In genomic region chr1:183243190-183244065, GRCh38 we compare ENCODE assay signal across 11 cellular contexts. TPM values are rescaled to one million over a fixed set of nuclear protein-coding genes. Genes with fewer than 3 reads are reported as not detected.
A peak's percentile ranks its signal among the peaks of the same experiment; 100 is the strongest.
DNase-seq lines count a peak whose midpoint lies in the region; ATAC-seq and TF ChIP-seq lines count a peak whose summit lies in the region.
"Had no signal": no experiment of that assay in that cellular context is flagged by ENCODE, and none has a peak within 500 bp of the region (broad histone marks: within the 10 kb centered on the region; RNA-seq: fewer than 3 reads in every experiment).

No MANE protein-coding gene starts in this region.

- H3K9me3 Mint-ChIP-seq in naive thymus-derived CD4-positive, alpha-beta T cell, result no peaks in the 10 kb centered on the region
- no peaks in the 10 kb centered on the region for H3K9me3 Mint-ChIP-seq in stimulated activated naive B cell treated with anti-CD40 and anti-IgM and Interleukin-4, amounts not matched to agents 10 μg/mL and 1 μg/mL and 100 μg/mL, for 72 hours
- H3K9me3 Mint-ChIP-seq: activated CD4-positive, alpha-beta T cell treated with anti-CD3 and anti-CD28 coated beads, Interleukin-2, amount 10 ng/mL, durations not matched to agents 24 days and 14 days had no signal

- POLR2A ChIA-PET in naive thymus-derived CD4-positive, alpha-beta T cell (lab: Charles Lee), result no interaction called here

- H3K27me3 ChIP-seq in esophagus squamous epithelium, result no peaks in the 10 kb centered on the region
- H3K27me3 ChIP-seq in naive thymus-derived CD4-positive, alpha-beta T cell (ENCODE audit: control insufficient read depth in 2 of 2, insufficient read depth in 2 of 2, low read length in 2 of 2), result no peaks in the 10 kb centered on the region
- no peaks in the 10 kb centered on the region for H3K27me3 ChIP-seq in upper lobe of right lung

- H3K4me3 ChIP-seq in esophagus squamous epithelium (no peak overlapping the region), upper lobe of right lung (no peak overlapping the region)
- no peak overlapping the region for H3K4me3 ChIP-seq in naive thymus-derived CD4-positive, alpha-beta T cell (ENCODE audit: low read length)

- H3K9me3 ChIP-seq in esophagus squamous epithelium, result no peaks in the 10 kb centered on the region
- no peaks in the 10 kb centered on the region for H3K9me3 ChIP-seq in naive thymus-derived CD4-positive, alpha-beta T cell (ENCODE audit: control insufficient read depth in 2 of 3, low read length in 3 of 3)
- H3K9me3 ChIP-seq in upper lobe of right lung, result no peaks in the 10 kb centered on the region

- H3K27ac ChIP-seq in esophagus squamous epithelium (peak overlapping the region in 3 of 4 donors; percentile 64 to 85 (median 79)), upper lobe of right lung (peak overlapping the region; percentile 76)
- no peak overlapping the region for H3K27ac ChIP-seq in naive thymus-derived CD4-positive, alpha-beta T cell (ENCODE audit: low read depth, low read length)

- H3K36me3 Mint-ChIP-seq in naive thymus-derived CD4-positive, alpha-beta T cell, result no peaks in the 10 kb centered on the region
- no peaks in the 10 kb centered on the region for H3K36me3 Mint-ChIP-seq in stimulated activated naive B cell treated with anti-CD40 and anti-IgM and Interleukin-4, amounts not matched to agents 10 μg/mL and 1 μg/mL and 100 μg/mL, for 72 hours

- TF ChIP-seq CTCF in esophagus squamous epithelium (IDR thresholded peaks at IDR 0.05) (no peak), upper lobe of right lung (IDR thresholded peaks at IDR 0.05) (no peak)

- peak; percentile 66 for DNase-seq in NOMO-1 treated with DMSO at 0.1 percent for 48 hours (lab: John Stamatoyannopoulos, UW; ENCODE audit: unreplicated experiment)
- no peak for DNase-seq in esophagus squamous epithelium (lab: John Stamatoyannopoulos, UW)
- DNase-seq in naive thymus-derived CD4-positive, alpha-beta T cell, result no peak
- DNase-seq in upper lobe of right lung, result no peak
- no peak for DNase-seq in NCI-H2196 treated with DMSO at 0.1 percent for 48 hours (lab: John Stamatoyannopoulos, UW; ENCODE audit: unreplicated experiment)
- DNase-seq in stimulated activated naive B cell treated with anti-CD40 and anti-IgM and Interleukin-4, amounts not matched to agents 10 μg/mL and 1 μg/mL and 100 μg/mL, for 72 hours, result no peak
- no peak for DNase-seq in hippocampal formation (lab: John Stamatoyannopoulos, UW)
- DNase-seq: activated CD4-positive, alpha-beta T cell treated with anti-CD3 and anti-CD28 coated beads, Interleukin-2, amount 10 ng/mL, durations not matched to agents 24 days and 14 days; activated effector memory CD4-positive, alpha-beta T cell treated with Interleukin-2 at 50 U/mL for 16 hours; glutamatergic neuron; NCI-H524 had no signal

- no peak overlapping the region for H3K4me3 Mint-ChIP-seq in naive thymus-derived CD4-positive, alpha-beta T cell
- no peak overlapping the region for H3K4me3 Mint-ChIP-seq in stimulated activated naive B cell treated with anti-CD40 and anti-IgM and Interleukin-4, amounts not matched to agents 10 μg/mL and 1 μg/mL and 100 μg/mL, for 72 hours
- H3K4me3 Mint-ChIP-seq: activated CD4-positive, alpha-beta T cell treated with anti-CD3 and anti-CD28 coated beads, Interleukin-2, amount 10 ng/mL, durations not matched to agents 24 days and 14 days had no signal

- WGBS in esophagus squamous epithelium, 2 donors, result 59 to 77% methylated on average over 2 to 5 of the region's 5 CpGs

- H3K4me1 ChIP-seq in esophagus squamous epithelium (peaks cover 0 to 15% (median 6%) of the 10 kb centered on the region in 3 donors), upper lobe of right lung (peaks cover 31% of the 10 kb centered on the region)
- no peaks in the 10 kb centered on the region for H3K4me1 ChIP-seq in naive thymus-derived CD4-positive, alpha-beta T cell (ENCODE audit: control insufficient read depth in 2 of 2, insufficient read depth in 2 of 2, low read length in 2 of 2)

- no peak for TF ChIP-seq POLR2A in esophagus squamous epithelium (IDR thresholded peaks at IDR 0.05)

- no peak overlapping the region for H3K27ac Mint-ChIP-seq in naive thymus-derived CD4-positive, alpha-beta T cell
- H3K27ac Mint-ChIP-seq in stimulated activated naive B cell treated with anti-CD40 and anti-IgM and Interleukin-4, amounts not matched to agents 10 μg/mL and 1 μg/mL and 100 μg/mL, for 72 hours, result no peak overlapping the region
- H3K27ac Mint-ChIP-seq: activated CD4-positive, alpha-beta T cell treated with anti-CD3 and anti-CD28 coated beads, Interleukin-2, amount 10 ng/mL, durations not matched to agents 24 days and 14 days had no signal

- peaks cover 4 to 18% (median 8%) of the 10 kb centered on the region in 5 donors for H3K27me3 Mint-ChIP-seq in naive thymus-derived CD4-positive, alpha-beta T cell
- H3K27me3 Mint-ChIP-seq in stimulated activated naive B cell treated with anti-CD40 and anti-IgM and Interleukin-4, amounts not matched to agents 10 μg/mL and 1 μg/mL and 100 μg/mL, for 72 hours, result peaks cover 16 to 37% of the 10 kb centered on the region in 2 donors

- H3K36me3 ChIP-seq in esophagus squamous epithelium (peaks cover 0 to 25% (median 0%) of the 10 kb centered on the region in 3 donors), upper lobe of right lung (no peaks in the 10 kb centered on the region)
- no peaks in the 10 kb centered on the region for H3K36me3 ChIP-seq in naive thymus-derived CD4-positive, alpha-beta T cell (ENCODE audit: control insufficient read depth in 2 of 3, insufficient read depth in 3 of 3, low read length in 3 of 3)

- CTCF ChIA-PET in naive thymus-derived CD4-positive, alpha-beta T cell (lab: Charles Lee), result no interaction called here

- intact Hi-C loops in esophagus squamous epithelium (cut with DNase I), result no loop called here
- intact Hi-C loops in naive thymus-derived CD4-positive, alpha-beta T cell (cut with micrococcal nuclease), result no loop called here
- intact Hi-C loops in upper lobe of right lung (cut with DNase I), result no loop called here

- no peaks in the 10 kb centered on the region for H3K4me1 Mint-ChIP-seq in naive thymus-derived CD4-positive, alpha-beta T cell
- H3K4me1 Mint-ChIP-seq in stimulated activated naive B cell treated with anti-CD40 and anti-IgM and Interleukin-4, amounts not matched to agents 10 μg/mL and 1 μg/mL and 100 μg/mL, for 72 hours, result no peaks in the 10 kb centered on the region
- H3K4me1 Mint-ChIP-seq: activated CD4-positive, alpha-beta T cell treated with anti-CD3 and anti-CD28 coated beads, Interleukin-2, amount 10 ng/mL, durations not matched to agents 24 days and 14 days had no signal

- ATAC-seq in naive thymus-derived CD4-positive, alpha-beta T cell, result peak; percentile 55
- peak; percentile 89 for ATAC-seq in upper lobe of right lung
- ATAC-seq in stimulated activated naive B cell treated with anti-CD40 and anti-IgM and Interleukin-4, amounts not matched to agents 10 μg/mL and 1 μg/mL and 100 μg/mL, for 72 hours (replicated peaks), result no peak

RNA-seq across cellular contexts. Expression of gene LAMC2, which starts 57.4 kb away (rescaled TPM):
- total RNA-seq in esophagus squamous epithelium (10 to 100 TPM in 3 of 4 donors, 1 to 10 TPM in 1; 9.4 to 17.4 (median 15.9) TPM), upper lobe of right lung (42.2 TPM)
- under 1 TPM in 1 of 5 experiments, not detected in 4; 0.51 TPM for total RNA-seq in naive thymus-derived CD4-positive, alpha-beta T cell
- polyA plus RNA-seq in naive thymus-derived CD4-positive, alpha-beta T cell, result not detected

Comparison
In these comparisons a context has a peak if more than half of its experiments do, and no peak if none do; other contexts are left out.
1. ATAC-seq: peak in naive thymus-derived CD4-positive, alpha-beta T cell (single experiment) and upper lobe of right lung (single experiment); none in stimulated activated naive B cell treated with anti-CD40 and anti-IgM and Interleukin-4, amounts not matched to agents 10 μg/mL and 1 μg/mL and 100 μg/mL, for 72 hours (0 of 2).
2. RNA of gene LAMC2, which starts 57.4 kb away (total RNA-seq): 42.2 TPM in upper lobe of right lung (single experiment) and 9.4 to 17.4 TPM in esophagus squamous epithelium; 0.51 TPM in naive thymus-derived CD4-positive, alpha-beta T cell; every median in the first group is over 4 times any median in the second.